Comparison of ENCODE assay signal across 8 cellular contexts in the genomic region with DNA sequence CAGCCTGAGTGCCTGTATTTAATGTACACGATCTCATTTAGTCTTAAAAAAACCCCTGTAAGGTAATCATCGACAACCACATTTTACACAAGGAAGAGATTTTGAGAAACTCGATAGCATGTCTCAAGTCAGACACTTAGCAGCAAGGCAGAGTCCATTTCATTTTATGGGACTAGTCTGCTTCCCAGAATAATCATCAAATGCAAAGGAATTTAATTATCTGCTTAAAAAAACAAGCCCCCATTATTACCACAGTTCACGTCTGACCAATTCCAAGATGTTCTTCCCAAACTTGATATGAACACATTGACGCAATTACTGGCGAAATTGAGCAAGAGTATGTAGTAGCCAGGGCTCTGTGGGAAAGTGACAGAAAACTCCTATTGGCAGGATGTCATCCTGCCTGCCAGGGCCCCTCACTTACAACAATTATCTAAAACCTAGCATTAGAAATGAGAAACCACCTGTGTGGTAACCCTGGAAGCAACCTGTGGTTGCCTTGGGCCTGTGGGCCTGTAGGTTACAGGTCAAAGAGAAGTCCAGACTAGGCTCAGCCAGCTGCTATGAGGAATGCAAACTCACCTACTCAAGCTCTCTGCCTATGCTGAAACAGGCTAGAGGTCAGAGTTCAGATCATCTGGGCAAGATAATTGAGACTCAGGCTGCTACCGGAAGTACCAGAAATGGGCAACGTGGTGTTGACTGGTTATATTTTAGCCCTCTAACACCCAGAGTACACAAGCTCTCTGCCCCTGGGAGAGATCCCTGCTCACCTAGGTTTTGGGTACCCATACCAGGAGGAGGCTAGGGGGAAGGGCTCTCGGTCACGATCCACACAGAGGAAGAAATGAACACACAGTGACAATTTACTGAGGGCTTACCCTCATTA. TPM values are rescaled to one million over a fixed set of nuclear protein-coding genes. Genes with fewer than 3 reads are reported as not detected.
DNase-seq lines count a peak whose midpoint lies in the region; ATAC-seq and TF ChIP-seq lines count a peak whose summit lies in the region.

No MANE protein-coding gene starts in this region.

- H3K4me3 ChIP-seq in BLaER1 (peak overlapping the region; percentile 92), HUES6 (ENCODE audit: low read depth, low read length) (peak overlapping the region; percentile 89), esophagus squamous epithelium (peak overlapping the region; percentile 86 to 97 (median 90)), neuron (ENCODE audit: low read length) (peak overlapping the region; percentile 83)

- peak overlapping the region; percentile 92 for H3K27ac ChIP-seq in BLaER1
- H3K27ac ChIP-seq in HUES6 (ENCODE audit: low read depth, low read length): no peak overlapping the region
- peak overlapping the region; percentile 83 for H3K27ac ChIP-seq in VCaP
- peak overlapping the region; percentile 97 to 99 (median 98) for H3K27ac ChIP-seq in esophagus squamous epithelium

- DNase-seq in esophagus squamous epithelium (lab: John Stamatoyannopoulos, UW) (no peak), NCI-H345 (lab: John Stamatoyannopoulos, UW) (no peak)

- H3K4me2 ChIP-seq in BLaER1: peak overlapping the region; percentile 97

- H3K36me3 ChIP-seq in BLaER1 (no peaks in the 10 kb centered on the region), HUES6 (ENCODE audit: control insufficient read depth, insufficient read depth, low read length) (no peaks in the 10 kb centered on the region), esophagus squamous epithelium (no peaks in the 10 kb centered on the region), neuron (ENCODE audit: insufficient read depth, low read length) (no peaks in the 10 kb centered on the region)

- peak in 2 of 4 donors; percentile 12 to 56 for TF ChIP-seq POLR2A in esophagus squamous epithelium (IDR thresholded peaks at IDR 0.05)

- intact Hi-C loops in esophagus squamous epithelium (cut with DNase I): no loop called here

- WGBS in esophagus squamous epithelium, 2 donors: 14 to 15% methylated on average over 10 of the region's 10 CpGs

- H2AFZ ChIP-seq in neuron (ENCODE audit: low read depth, low read length): no peak overlapping the region

- ATAC-seq in GM18858 (IDR thresholded peaks at IDR 0.05; ENCODE audit: unreplicated experiment): peak; percentile 20
- ATAC-seq in HG02938 (IDR thresholded peaks at IDR 0.05; ENCODE audit: unreplicated experiment): no peak

- H3K9ac ChIP-seq in BLaER1 (peak overlapping the region; percentile 94), HUES6 (ENCODE audit: low read length) (peak overlapping the region; percentile 9)

- H3K4me1 ChIP-seq in BLaER1: peaks cover 70% of the 10 kb centered on the region
- H3K4me1 ChIP-seq in HUES6 (ENCODE audit: control insufficient read depth, insufficient read depth, low read length): peaks cover 39% of the 10 kb centered on the region
- H3K4me1 ChIP-seq in esophagus squamous epithelium: peaks cover 57 to 80% (median 59%) of the 10 kb centered on the region in 3 donors
- H3K4me1 ChIP-seq in neuron (ENCODE audit: insufficient read depth, low read length): peaks cover 23% of the 10 kb centered on the region

- peaks cover 39% of the 10 kb centered on the region for H4K20me1 ChIP-seq in BLaER1

- H3K27me3 ChIP-seq in BLaER1 (no peaks in the 10 kb centered on the region), HUES6 (ENCODE audit: control insufficient read depth, insufficient read depth, low read length) (peaks cover 10% of the 10 kb centered on the region), esophagus squamous epithelium (no peaks in the 10 kb centered on the region), neuron (ENCODE audit: insufficient read depth, low read length) (peaks cover 15% of the 10 kb centered on the region)

- TF ChIP-seq CTCF in VCaP (conservative IDR thresholded peaks at IDR 0.05) (no peak), esophagus squamous epithelium (IDR thresholded peaks at IDR 0.05) (no peak)

- H3K9me3 ChIP-seq in BLaER1 (no peaks in the 10 kb centered on the region), HUES6 (ENCODE audit: control insufficient read depth, insufficient read depth, low read depth, low read length) (no peaks in the 10 kb centered on the region), esophagus squamous epithelium (no peaks in the 10 kb centered on the region), neuron (ENCODE audit: low read length) (no peaks in the 10 kb centered on the region)

RNA-seq across cellular contexts. Expression of a gene that starts 1.6 kb away (rescaled TPM):
- 10 to 100 TPM; 42.3 to 60.4 (median 47.9) TPM for total RNA-seq in esophagus squamous epithelium
